ENCODE assay signal across 11 cellular contexts in the genomic region with DNA sequence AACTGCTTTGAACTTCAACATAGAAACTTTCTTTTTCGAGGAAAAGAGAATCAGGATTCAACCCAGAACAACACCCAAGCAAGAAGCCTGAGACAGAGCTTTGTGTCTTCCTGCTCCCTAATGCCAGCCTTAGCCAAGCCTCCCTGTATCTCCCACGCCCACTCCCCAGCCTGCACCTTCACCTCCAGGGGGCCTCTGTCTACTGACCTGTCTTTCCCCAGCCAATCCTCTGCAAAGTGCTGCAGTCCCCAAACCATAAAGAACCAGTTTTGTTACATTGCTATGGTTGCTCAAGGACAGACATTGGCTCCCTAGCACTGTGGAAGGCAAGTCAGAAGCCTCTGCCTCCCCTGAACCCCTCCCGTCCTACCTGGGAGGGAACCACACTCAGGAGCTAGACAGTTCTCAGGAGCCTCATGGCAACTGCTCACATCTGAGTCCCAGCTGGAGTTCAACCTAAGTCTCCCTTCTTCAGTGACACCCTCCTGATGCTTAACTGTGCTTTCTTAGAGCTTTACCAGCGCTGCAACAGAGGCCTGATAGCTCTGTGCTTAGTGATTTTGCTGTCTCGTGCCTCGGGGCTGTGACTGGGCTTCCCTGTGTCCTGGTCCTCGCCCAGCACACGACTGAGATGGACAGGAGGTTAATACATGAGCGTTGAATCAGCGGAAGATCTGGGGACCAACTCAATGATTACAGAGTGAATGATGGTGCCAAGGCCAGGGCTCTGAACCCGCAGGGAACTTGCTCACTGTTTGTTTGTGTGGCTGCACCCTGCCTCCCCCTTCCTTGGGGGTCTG.
DNase-seq lines count a peak whose midpoint lies in the region; ATAC-seq and TF ChIP-seq lines count a peak whose summit lies in the region.
"Had no signal": no experiment of that assay in that cellular context is flagged by ENCODE, and none has a peak within 500 bp of the region (broad histone marks: within the 10 kb centered on the region; RNA-seq: fewer than 3 reads in every experiment).

No MANE protein-coding gene starts in this region.

- H3K36me3 ChIP-seq in HEK293 (ENCODE audit: control insufficient read depth in 2 of 2, insufficient read depth in 1 of 2, low read length in 2 of 2): no peaks in the 10 kb centered on the region

- peaks cover 2 to 5% of the 10 kb centered on the region in 2 donors for H3K36me3 Mint-ChIP-seq in activated T-cell treated with anti-CD3 and anti-CD28 coated beads, Interleukin-2, amount 50 U/mL, for 72 hours (ENCODE audit: insufficient read depth in 2 of 2)
- no peaks in the 10 kb centered on the region for H3K36me3 Mint-ChIP-seq in naive thymus-derived CD8-positive, alpha-beta T cell

- peak; percentile 33; the same call in 1 of the 2 replicates for TF ChIP-seq CTCF in HEK293 (tag by site-specific recombination; IDR thresholded peaks at IDR 0.05)

- peak overlapping the region; percentile 83 to 88 for H3K4me3 Mint-ChIP-seq in activated T-cell treated with anti-CD3 and anti-CD28 coated beads, Interleukin-2, amount 50 U/mL, for 72 hours
- H3K4me3 Mint-ChIP-seq in naive thymus-derived CD8-positive, alpha-beta T cell: no peak overlapping the region

- POLR2A ChIA-PET in HEK293 (lab: Yijun Ruan, JAX): no interaction called here
- POLR2A ChIA-PET in naive thymus-derived CD8-positive, alpha-beta T cell (lab: Charles Lee): no interaction called here

- H3K27me3 Mint-ChIP-seq in activated T-cell treated with anti-CD3 and anti-CD28 coated beads, Interleukin-2, amount 50 U/mL, for 72 hours (ENCODE audit: low read depth): peaks cover 7% of the 10 kb centered on the region
- H3K27me3 Mint-ChIP-seq in naive thymus-derived CD8-positive, alpha-beta T cell: no peaks in the 10 kb centered on the region

- H3K4me1 Mint-ChIP-seq in activated T-cell treated with anti-CD3 and anti-CD28 coated beads, Interleukin-2, amount 50 U/mL, for 72 hours (ENCODE audit: low read depth): peaks cover 79% of the 10 kb centered on the region
- H3K4me1 Mint-ChIP-seq in naive thymus-derived CD8-positive, alpha-beta T cell: peaks cover 26 to 80% (median 51%) of the 10 kb centered on the region in 4 donors

- no peak overlapping the region for H3K27ac ChIP-seq in HEK293 (ENCODE audit: extremely low read depth, low read depth, low read length)

- H3K9me3 ChIP-seq in HEK293 (ENCODE audit: control insufficient read depth, insufficient read depth, low read depth, low read length): no peaks in the 10 kb centered on the region

- DNase-seq in NCI-H82 (lab: John Stamatoyannopoulos, UW) (peak; percentile 33), NCI-H82 treated with DMSO at 0.1 percent for 48 hours (lab: John Stamatoyannopoulos, UW; ENCODE audit: unreplicated experiment) (no peak)
- DNase-seq in activated T-cell treated with anti-CD3 and anti-CD28 coated beads, Interleukin-2, amount 50 U/mL, for 72 hours: peak; percentile 26 to 32
- DNase-seq in naive thymus-derived CD8-positive, alpha-beta T cell: no peak
- DNase-seq: activated gamma-delta T cell, NCI-H2081, occipital lobe had no signal

- no peak overlapping the region for H3K4me3 ChIP-seq in HEK293 (ENCODE audit: low read depth, low read length)

- ATAC-seq in activated T-cell treated with anti-CD3 and anti-CD28 coated beads, Interleukin-2, amount 50 U/mL, for 72 hours (replicated peaks in 1 of 2): no peak
- no peak for ATAC-seq in naive thymus-derived CD8-positive, alpha-beta T cell
- ATAC-seq in GM18520 (IDR thresholded peaks at IDR 0.05; ENCODE audit: unreplicated experiment) (no peak), GM21717 (IDR thresholded peaks at IDR 0.05; ENCODE audit: unreplicated experiment) (no peak), HG02678 (IDR thresholded peaks at IDR 0.05; ENCODE audit: unreplicated experiment) (no peak)

- peak overlapping the region; percentile 89 for H3K27ac Mint-ChIP-seq in activated T-cell treated with anti-CD3 and anti-CD28 coated beads, Interleukin-2, amount 50 U/mL, for 72 hours
- H3K27ac Mint-ChIP-seq in naive thymus-derived CD8-positive, alpha-beta T cell: peak overlapping the region in 6 of 10 donors; percentile 28 to 86 (median 77)

- H3K9me3 Mint-ChIP-seq in activated T-cell treated with anti-CD3 and anti-CD28 coated beads, Interleukin-2, amount 50 U/mL, for 72 hours: peaks cover 2 to 5% of the 10 kb centered on the region in 2 donors
- H3K9me3 Mint-ChIP-seq in naive thymus-derived CD8-positive, alpha-beta T cell: no peaks in the 10 kb centered on the region

- CTCF ChIA-PET in HEK293 (lab: Yijun Ruan, JAX): interaction anchor here (0.7 to 7.1 kb wide), 11 partner anchors 10 to 1246 kb away, joined by 3 to 106 read pairs (median 3); no protein-coding TSS in a partner anchor

- H3K4me1 ChIP-seq in HEK293 (ENCODE audit: control insufficient read depth, insufficient read depth, low read length): no peaks in the 10 kb centered on the region

TF ChIP-seq in HEK293, 187 proteins besides CTCF, POLR2A, EP300 and RAD21:
- TF ChIP-seq KLF7 (tag by site-specific recombination; IDR thresholded peaks at IDR 0.05; ENCODE audit: borderline replicate concordance) (no peak), ZNF114 (tag by site-specific recombination; IDR thresholded peaks at IDR 0.05) (no peak), EGR2 (tag by site-specific recombination; IDR thresholded peaks at IDR 0.05; ENCODE audit: low read depth) (no peak), ZNF768 (tag by site-specific recombination; IDR thresholded peaks at IDR 0.05) (no peak), ZSCAN16 (tag by site-specific recombination; IDR thresholded peaks at IDR 0.05) (no peak)
- TF ChIP-seq, protein P1, sequence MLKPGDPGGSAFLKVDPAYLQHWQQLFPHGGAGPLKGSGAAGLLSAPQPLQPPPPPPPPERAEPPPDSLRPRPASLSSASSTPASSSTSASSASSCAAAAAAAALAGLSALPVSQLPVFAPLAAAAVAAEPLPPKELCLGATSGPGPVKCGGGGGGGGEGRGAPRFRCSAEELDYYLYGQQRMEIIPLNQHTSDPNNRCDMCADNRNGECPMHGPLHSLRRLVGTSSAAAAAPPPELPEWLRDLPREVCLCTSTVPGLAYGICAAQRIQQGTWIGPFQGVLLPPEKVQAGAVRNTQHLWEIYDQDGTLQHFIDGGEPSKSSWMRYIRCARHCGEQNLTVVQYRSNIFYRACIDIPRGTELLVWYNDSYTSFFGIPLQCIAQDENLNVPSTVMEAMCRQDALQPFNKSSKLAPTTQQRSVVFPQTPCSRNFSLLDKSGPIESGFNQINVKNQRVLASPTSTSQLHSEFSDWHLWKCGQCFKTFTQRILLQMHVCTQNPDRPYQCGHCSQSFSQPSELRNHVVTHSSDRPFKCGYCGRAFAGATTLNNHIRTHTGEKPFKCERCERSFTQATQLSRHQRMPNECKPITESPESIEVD (tag by site-specific recombination; IDR thresholded peaks at IDR 0.05): no peak

Comparison
In these comparisons a context has a peak if more than half of its experiments do, and no peak if none do; other contexts are left out.
1. DNase-seq: peak in NCI-H82 (single experiment) and activated T-cell treated with anti-CD3 and anti-CD28 coated beads, Interleukin-2, amount 50 U/mL, for 72 hours (2 of 2); none in NCI-H82 treated with DMSO at 0.1 percent for 48 hours (single experiment) and naive thymus-derived CD8-positive, alpha-beta T cell (0 of 10).
2. H3K4me3 Mint-ChIP-seq: peak in activated T-cell treated with anti-CD3 and anti-CD28 coated beads, Interleukin-2, amount 50 U/mL, for 72 hours (2 of 2); none in naive thymus-derived CD8-positive, alpha-beta T cell (0 of 10).